ENCODE assay signal across 17 cellular contexts in the genomic region with DNA sequence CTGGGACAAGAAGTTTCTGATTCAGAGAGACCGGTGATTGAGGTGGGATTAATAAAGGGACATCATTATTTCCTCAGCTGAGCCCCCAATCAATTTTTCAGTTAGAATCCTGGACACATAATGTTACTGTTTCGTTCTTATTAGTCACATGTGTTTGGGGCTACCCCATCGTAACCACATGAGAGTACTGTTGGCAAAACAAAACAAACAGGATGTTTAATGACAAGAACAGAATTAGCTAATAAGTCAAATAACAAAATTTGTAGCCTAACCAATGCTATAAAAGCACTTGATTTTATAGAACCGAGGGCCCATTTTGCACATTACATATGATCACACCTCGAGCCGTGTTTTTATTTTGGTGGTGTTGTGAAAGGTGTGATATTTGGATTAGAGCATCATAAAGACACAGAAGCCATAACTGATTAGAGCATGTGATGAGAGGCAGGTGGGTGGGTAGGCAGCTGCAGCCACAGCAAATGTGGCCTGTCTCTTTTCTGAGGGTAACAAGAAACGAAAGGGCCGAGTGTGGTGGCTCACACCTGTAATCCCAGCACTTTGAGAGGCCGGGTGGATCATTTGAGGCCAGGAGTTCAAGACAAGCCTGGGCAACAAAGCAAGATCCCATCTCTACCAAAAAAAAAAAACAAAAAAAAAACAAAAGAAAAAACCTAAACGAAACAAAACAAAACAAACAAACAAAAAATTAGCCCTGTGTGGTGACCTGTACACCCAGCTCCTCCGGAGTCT. TPM values are rescaled to one million over a fixed set of nuclear protein-coding genes. Genes with fewer than 3 reads are reported as not detected.
DNase-seq lines count a peak whose midpoint lies in the region; ATAC-seq, FAIRE-seq and TF ChIP-seq lines count a peak whose summit lies in the region.
"Had no signal": no experiment of that assay in that cellular context is flagged by ENCODE, and none has a peak within 500 bp of the region (broad histone marks: within the 10 kb centered on the region; RNA-seq: fewer than 3 reads in every experiment).

No MANE protein-coding gene starts in this region.

- H2BK15ac ChIP-seq in mesendoderm (replicated peaks; ENCODE audit: low read depth), result no peak overlapping the region

- H3K79me1 ChIP-seq in mesendoderm (ENCODE audit: low read length), result no peaks in the 10 kb centered on the region

- peaks cover 2% of the 10 kb centered on the region for H3K4me1 ChIP-seq in mesendoderm (ENCODE audit: control insufficient read depth, low read depth, low read length)

- H4K8ac ChIP-seq in mesendoderm (ENCODE audit: low read depth, low read length), result no peak overlapping the region

- H2BK5ac ChIP-seq in mesendoderm (ENCODE audit: low read length), result no peak overlapping the region

- ATAC-seq in GM21381 (IDR thresholded peaks at IDR 0.05; ENCODE audit: unreplicated experiment) (peak; percentile 32), HG02885 (IDR thresholded peaks at IDR 0.05; ENCODE audit: poor library complexity, unreplicated experiment) (peak; percentile 45), HG03575 (IDR thresholded peaks at IDR 0.05; ENCODE audit: extremely low read depth, insufficient number of reproducible peaks, low FRiP score, unreplicated experiment) (peak; percentile 22)
- ATAC-seq: stimulated activated naive B cell treated with anti-CD40 and anti-IgM and Interleukin-4, amounts not matched to agents 10 μg/mL and 1 μg/mL and 100 μg/mL, for 72 hours had no signal

- FAIRE-seq in GM18507 (lab: Jason Lieb, UNC) (peak; percentile 68), D721Med (lab: Jason Lieb, UNC) (no peak)
- FAIRE-seq: endometrium, keratinocyte had no signal

- H3K27me3 ChIP-seq in mesendoderm (ENCODE audit: insufficient read depth, low read length, poor library complexity), result peaks cover 30% of the 10 kb centered on the region

- no peak overlapping the region for H2BK120ac ChIP-seq in mesendoderm (ENCODE audit: low read depth, low read length)

- WGBS in mesendoderm (ENCODE audit: extremely low coverage, insufficient coverage, low lambda C conversion rate), result no CpG with 5 or more reads among the region's 11 CpGs

- no peak overlapping the region for H3K56ac ChIP-seq in mesendoderm (ENCODE audit: low read length)

- H3K9ac ChIP-seq in mesendoderm (ENCODE audit: low read length), result no peak overlapping the region

- H2AK5ac ChIP-seq in mesendoderm (ENCODE audit: low read length), result no peak overlapping the region

- no peaks in the 10 kb centered on the region for H3K36me3 ChIP-seq in mesendoderm (ENCODE audit: control insufficient read depth, insufficient read depth, low read length)

- H3K4me3 ChIP-seq in mesendoderm (ENCODE audit: low read length), result no peak overlapping the region

- H3K27ac ChIP-seq in mesendoderm (ENCODE audit: low read depth, low read length), result no peak overlapping the region

- H3K18ac ChIP-seq in mesendoderm (ENCODE audit: low read length), result no peak overlapping the region

- no peak overlapping the region for H3K23ac ChIP-seq in mesendoderm (ENCODE audit: low read length)

- no peak for TF ChIP-seq CTCF in D721Med (IDR thresholded peaks at IDR 0.05; ENCODE audit: insufficient read depth, missing control alignments)

- H3K4ac ChIP-seq in mesendoderm (ENCODE audit: low read depth, low read length), result no peak overlapping the region

- H3K79me2 ChIP-seq in mesendoderm (ENCODE audit: control insufficient read depth, insufficient read depth, low read length), result no peaks in the 10 kb centered on the region

- no peak for DNase-seq in GM18507 (ENCODE audit: extremely low spot score, insufficient read length, low read depth)
- DNase-seq in UCSD-AML1 (lab: John Stamatoyannopoulos, UW; ENCODE audit: unreplicated experiment), result no peak
- no peak for DNase-seq in mesendoderm
- DNase-seq in D721Med (ENCODE audit: insufficient read length, low spot score), result no peak
- DNase-seq in cardiac septum (ENCODE audit: low spot score), result no peak
- DNase-seq: activated naive CD4-positive, alpha-beta T cell; NCI-H1436 treated with DMSO at 0.1 percent for 48 hours; NCI-H82; SHP77; stimulated activated CD4-positive, alpha-beta T cell treated with anti-CD3 and anti-CD28 coated beads, Interleukin-2, amount 100 ng/mL, for 48 hours; stimulated activated naive B cell treated with anti-CD40 and anti-IgM and Interleukin-4, amounts not matched to agents 10 μg/mL and 1 μg/mL and 100 μg/mL, for 72 hours had no signal

- no peak overlapping the region for H4K5ac ChIP-seq in mesendoderm (ENCODE audit: low read length)

- no peak overlapping the region for H3K4me2 ChIP-seq in mesendoderm (ENCODE audit: low read length)

- intact Hi-C loops in cardiac septum (cut with DNase I), result loop anchor here (5.0 kb wide), 2 partner anchors 144 to 289 kb away; no protein-coding TSS in a partner anchor

RNA-seq across cellular contexts. Expression of a gene that starts 1.8 kb away (rescaled TPM):
- 0.06 TPM for polyA plus RNA-seq in mesendoderm (2013, experiment 1 of 2)
- polyA plus RNA-seq in mesendoderm (2013, experiment 2 of 2), result 0.04 TPM
- total RNA-seq in cardiac septum, result 8.2 TPM
- total RNA-seq: glomerular endothelial cell had no signal
- polyA plus RNA-seq: keratinocyte had no signal
